8 cellular contexts compared by ENCODE assay signal in the genomic region with DNA sequence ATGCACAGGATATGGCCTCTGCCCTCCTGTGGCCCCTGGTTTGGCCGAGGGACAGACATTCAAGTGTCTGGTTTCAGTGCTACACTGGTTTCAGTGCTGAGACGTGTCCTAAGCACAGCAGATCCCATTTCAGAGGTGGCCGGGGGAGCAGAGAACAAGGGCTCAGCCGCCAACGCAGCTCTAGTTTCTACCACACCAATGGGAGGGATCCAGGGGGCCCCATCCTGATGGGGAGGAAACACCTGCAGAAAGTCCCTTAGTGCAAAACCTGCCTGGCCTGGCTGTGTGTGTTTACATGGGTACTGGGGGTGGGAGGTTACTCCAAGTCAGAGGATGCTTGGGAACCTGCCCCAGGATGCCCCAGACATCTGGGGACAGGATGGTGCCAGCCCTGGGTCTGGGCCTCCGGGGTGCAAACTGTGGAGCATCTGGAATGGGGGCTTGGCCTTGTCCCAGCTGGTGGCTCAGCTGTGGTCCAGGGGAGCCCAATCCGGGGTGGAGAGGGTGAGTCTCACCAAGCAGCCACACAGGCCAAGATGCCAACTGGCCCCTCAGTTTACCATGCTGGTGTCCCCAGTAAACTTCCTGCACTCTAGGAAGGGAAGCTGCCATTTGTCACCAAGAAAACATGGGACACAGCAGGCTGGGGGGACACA. TPM values are rescaled to one million over a fixed set of nuclear protein-coding genes. Genes with fewer than 3 reads are reported as not detected.
A peak's percentile ranks its signal among the peaks of the same experiment; 100 is the strongest.
DNase-seq lines count a peak whose midpoint lies in the region; ATAC-seq and TF ChIP-seq lines count a peak whose summit lies in the region.
"Not testable (repeated sequence)": the region's sequence is repeated elsewhere in the genome, so short reads cannot be mapped to it uniquely, and the experiment has no call there.

No MANE protein-coding gene starts in this region.

- intact Hi-C loops in CD4-positive, alpha-beta memory T cell (cut with micrococcal nuclease); sigmoid colon (cut with DNase I): not testable (repeated sequence)

- H3K4me3 ChIP-seq in CD4-positive, alpha-beta memory T cell (ENCODE audit: low read length in 2 of 2); sigmoid colon: not testable (repeated sequence)

- WGBS in sigmoid colon, 2 donors: 43 to 78% methylated on average over 7 of the region's 7 CpGs

- TF ChIP-seq EP300 in sigmoid colon (IDR thresholded peaks at IDR 0.05): not testable (repeated sequence)

- H3K27ac ChIP-seq in CD4-positive, alpha-beta memory T cell (ENCODE audit: low read depth, low read length); sigmoid colon: not testable (repeated sequence)

- CTCF ChIA-PET in CD4-positive, alpha-beta memory T cell (lab: Charles Lee; ENCODE audit: partially characterized antibody): interaction anchor here (0.6 to 0.9 kb wide), 2 partner anchors 12 to 502 kb away, joined by 4 read pairs; no protein-coding TSS in a partner anchor

- peaks cover 7 to 24% (median 14%) of the 10 kb centered on the region in 4 donors for H3K4me1 Mint-ChIP-seq in CD4-positive, alpha-beta memory T cell

- TF ChIP-seq POLR2A in sigmoid colon (IDR thresholded peaks at IDR 0.05): not testable (repeated sequence)

- not testable (repeated sequence) for H3K4me1 ChIP-seq in CD4-positive, alpha-beta memory T cell (ENCODE audit: insufficient read depth, low read length); sigmoid colon

- not testable (repeated sequence) for H3K9me3 Mint-ChIP-seq in CD4-positive, alpha-beta memory T cell

- ATAC-seq in GM18868 (IDR thresholded peaks at IDR 0.05; ENCODE audit: unreplicated experiment) (peak; percentile 58), GM21447 (IDR thresholded peaks at IDR 0.05; ENCODE audit: unreplicated experiment) (peak; percentile 82), HG02884 (IDR thresholded peaks at IDR 0.05; ENCODE audit: unreplicated experiment) (peak; percentile 66), HG03565 (IDR thresholded peaks at IDR 0.05; ENCODE audit: unreplicated experiment) (peak; percentile 67)

- not testable (repeated sequence) for H3K9me3 ChIP-seq in CD4-positive, alpha-beta memory T cell (ENCODE audit: control insufficient read depth in 1 of 2, low read length in 2 of 2); sigmoid colon

- peak overlapping the region in 4 of 7 donors; percentile 35 to 88 (median 54) for H3K27ac Mint-ChIP-seq in CD4-positive, alpha-beta memory T cell

- DNase-seq in CD4-positive, alpha-beta memory T cell: not testable (repeated sequence)
- peak; percentile 60 for DNase-seq in activated CD4-positive, alpha-beta T cell treated with anti-CD3 and anti-CD28 coated beads for 48 hours
- DNase-seq in dermis blood vessel endothelial cell: peak; percentile 82
- DNase-seq in sigmoid colon: peak; percentile 63

- H3K27me3 Mint-ChIP-seq in CD4-positive, alpha-beta memory T cell: not testable (repeated sequence)

- TF ChIP-seq CTCF in sigmoid colon (IDR thresholded peaks at IDR 0.05): not testable (repeated sequence)

- H3K36me3 Mint-ChIP-seq in CD4-positive, alpha-beta memory T cell: peaks cover 0 to 27% of the 10 kb centered on the region in 2 donors

- not testable (repeated sequence) for H3K27me3 ChIP-seq in CD4-positive, alpha-beta memory T cell (ENCODE audit: insufficient read depth, low read length); sigmoid colon

- POLR2A ChIA-PET in CD4-positive, alpha-beta memory T cell (lab: Charles Lee; ENCODE audit: partially characterized antibody): not testable (repeated sequence)

- H3K4me3 Mint-ChIP-seq in CD4-positive, alpha-beta memory T cell: not testable (repeated sequence)

- not testable (repeated sequence) for H3K36me3 ChIP-seq in CD4-positive, alpha-beta memory T cell (ENCODE audit: insufficient read depth, low read length)
- peaks cover 13 to 51% (median 20%) of the 10 kb centered on the region in 4 donors for H3K36me3 ChIP-seq in sigmoid colon

RNA-seq across cellular contexts. Expression of a gene that starts 8.3 kb away (rescaled TPM):
- total RNA-seq in CD4-positive, alpha-beta memory T cell: 100 to 1,000 TPM; 108 to 113 TPM
- 10 to 100 TPM; 23.0 to 30.6 TPM for polyA plus RNA-seq in CD4-positive, alpha-beta memory T cell
- total RNA-seq in dermis blood vessel endothelial cell (61.8 and 66.5 TPM in 2 replicates), sigmoid colon (10 to 100 TPM in 1 of 4 donors, 1 to 10 TPM in 3; 9.1 to 16.6 (median 9.5) TPM)
- 100 to 1,000 TPM in 1 of 3 donors, 10 to 100 TPM in 2; 40.8 to 144 (median 59.4) TPM for polyA plus RNA-seq in sigmoid colon

RNA-seq across cellular contexts. Expression of a gene that starts 49.5 kb away (rescaled TPM):
- 10 to 100 TPM; 82.9 to 92.5 TPM for total RNA-seq in CD4-positive, alpha-beta memory T cell
- 10 to 100 TPM in 1 of 2 donors, 1 to 10 TPM in 1; 6.8 to 18.8 TPM for polyA plus RNA-seq in CD4-positive, alpha-beta memory T cell
- 27.4 and 28.5 TPM in 2 replicates for total RNA-seq in dermis blood vessel endothelial cell
- 10 to 100 TPM; 19.3 to 43.4 (median 29.9) TPM for total RNA-seq in sigmoid colon
- 10 to 100 TPM; 17.4 to 28.7 (median 19.0) TPM for polyA plus RNA-seq in sigmoid colon
